Comparison of ENCODE assay signal across 28 cellular contexts in genomic region chr5:171242521-171242920, GRCh38.
"Had no signal": no experiment of that assay in that cellular context is flagged by ENCODE, and none has a peak within 500 bp of the region (broad histone marks: within the 10 kb centered on the region; RNA-seq: fewer than 3 reads in every experiment).

No MANE protein-coding gene starts in this region.

- H3K27me3 ChIP-seq: adrenal gland, breast epithelium had no signal

- H3K36me3 Mint-ChIP-seq: activated naive CD4-positive, alpha-beta T cell treated with anti-CD3 and anti-CD28 coated beads, Interleukin-2, amount 10 ng/mL, durations not matched to agents 7 days and 5 days; activated naive CD8-positive, alpha-beta T cell treated with anti-CD3 and anti-CD28 coated beads for 36 hours had no signal

- ATAC-seq: activated CD4-positive, alpha-beta T cell treated with anti-CD3 and anti-CD28 coated beads for 36 hours; activated CD8-positive, alpha-beta T cell treated with anti-CD3 and anti-CD28 coated beads for 36 hours; activated T-cell treated with anti-CD3 and anti-CD28 coated beads, Interleukin-2, amount 50 U/mL, for 72 hours; Panc1; Right ventricle myocardium inferior had no signal

- H3K4me1 Mint-ChIP-seq: activated CD4-positive, alpha-beta T cell treated with anti-CD3 and anti-CD28 coated beads for 36 hours; activated naive CD4-positive, alpha-beta T cell treated with anti-CD3 and anti-CD28 coated beads, Interleukin-2, amount 10 ng/mL, durations not matched to agents 7 days and 5 days; activated naive CD8-positive, alpha-beta T cell treated with anti-CD3 and anti-CD28 coated beads for 36 hours had no signal

- H3K27ac Mint-ChIP-seq: activated CD4-positive, alpha-beta T cell treated with anti-CD3 and anti-CD28 coated beads for 36 hours; activated CD8-positive, alpha-beta T cell treated with anti-CD3 and anti-CD28 coated beads for 36 hours; activated naive CD4-positive, alpha-beta T cell treated with anti-CD3 and anti-CD28 coated beads, Interleukin-2, amount 10 ng/mL, durations not matched to agents 7 days and 5 days; activated naive CD8-positive, alpha-beta T cell treated with anti-CD3 and anti-CD28 coated beads for 36 hours; activated T-cell treated with anti-CD3 and anti-CD28 coated beads, Interleukin-2, amount 50 U/mL, for 72 hours; activated T-helper 2 cell treated with anti-CD3 and anti-CD28 coated beads, Interferon-gamma antibody, Interleukin-2, Interleukin-4, amounts not matched to agents 10 μg/mL and 5 μg/mL and 100 μg/mL, durations not matched to agents 14 hours and 24 hours and 36 hours had no signal

- H3K4me3 ChIP-seq: adrenal gland, breast epithelium had no signal

- DNase-seq: activated CD4-positive, alpha-beta T cell treated with anti-CD3 and anti-CD28 coated beads for 36 hours; activated CD8-positive, alpha-beta memory T cell treated with anti-CD3 and anti-CD28 coated beads, Interleukin-2, amount 50 U/mL, for 4 hours; activated CD8-positive, alpha-beta T cell treated with anti-CD3 and anti-CD28 coated beads for 36 hours; activated gamma-delta T cell treated with Interleukin-2 at 50 U/mL for 16 hours; activated naive CD4-positive, alpha-beta T cell treated with anti-CD3 and anti-CD28 coated beads, Interleukin-2, amount 10 ng/mL, durations not matched to agents 7 days and 5 days; activated naive CD8-positive, alpha-beta T cell treated with anti-CD3 and anti-CD28 coated beads for 36 hours; activated T-cell treated with anti-CD3 and anti-CD28 coated beads, Interleukin-2, amount 50 U/mL, for 72 hours; adrenal gland; aorta; central memory CD4-positive, alpha-beta T cell; MM.1S; NCI-H1105; NCI-H1436; NCI-H1694 treated with DMSO at 0.1 percent for 48 hours; NCI-H2029 treated with DMSO at 0.1 percent for 48 hours; NCI-H345; NCI-H510A; NCI-H526 treated with DMSO at 0.1 percent for 48 hours; NCI-H82; OCI-M1; RPMI8226; SK-N-SH; T-helper 1 cell had no signal

- H3K9me3 Mint-ChIP-seq: activated CD8-positive, alpha-beta T cell treated with anti-CD3 and anti-CD28 coated beads for 36 hours; activated naive CD4-positive, alpha-beta T cell treated with anti-CD3 and anti-CD28 coated beads, Interleukin-2, amount 10 ng/mL, durations not matched to agents 7 days and 5 days; activated T-cell treated with anti-CD3 and anti-CD28 coated beads, Interleukin-2, amount 50 U/mL, for 72 hours had no signal

- H3K27ac ChIP-seq: adrenal gland, breast epithelium, VCaP had no signal

- H3K4me3 Mint-ChIP-seq: activated CD4-positive, alpha-beta T cell treated with anti-CD3 and anti-CD28 coated beads for 36 hours; activated CD8-positive, alpha-beta T cell treated with anti-CD3 and anti-CD28 coated beads for 36 hours; activated naive CD4-positive, alpha-beta T cell treated with anti-CD3 and anti-CD28 coated beads, Interleukin-2, amount 10 ng/mL, durations not matched to agents 7 days and 5 days; activated naive CD8-positive, alpha-beta T cell treated with anti-CD3 and anti-CD28 coated beads for 36 hours; activated T-cell treated with anti-CD3 and anti-CD28 coated beads, Interleukin-2, amount 50 U/mL, for 72 hours had no signal

- H3K27me3 Mint-ChIP-seq: activated CD8-positive, alpha-beta T cell treated with anti-CD3 and anti-CD28 coated beads for 36 hours; activated naive CD8-positive, alpha-beta T cell treated with anti-CD3 and anti-CD28 coated beads for 36 hours had no signal

- H3K9me3 ChIP-seq: adrenal gland, breast epithelium, SK-N-SH had no signal
